ENCODE assay signal across 23 cellular contexts in genomic region chr5:134692722-134693121, GRCh38.
"Had no signal": no experiment of that assay in that cellular context is flagged by ENCODE, and none has a peak within 500 bp of the region (broad histone marks: within the 10 kb centered on the region; RNA-seq: fewer than 3 reads in every experiment).

No MANE protein-coding gene starts in this region.

- H3K4me1 Mint-ChIP-seq: naive thymus-derived CD4-positive, alpha-beta T cell; nephron; neural progenitor cell; stimulated activated memory B cell treated with anti-CD40 and anti-IgM and Interleukin-4, amounts not matched to agents 10 μg/mL and 1 μg/mL and 100 μg/mL, for 72 hours had no signal

- H3K4me3 Mint-ChIP-seq: dendritic cell treated with granulocyte-macrophage colony-stimulating factor and Interleukin-4, amounts not matched to agents 40 ng/mL and 50 ng/mL, for 4 days; effector memory CD8-positive, alpha-beta T cell; naive thymus-derived CD4-positive, alpha-beta T cell; nephron; neural progenitor cell; stimulated activated memory B cell treated with anti-CD40 and anti-IgM and Interleukin-4, amounts not matched to agents 10 μg/mL and 1 μg/mL and 100 μg/mL, for 72 hours had no signal

- H3K9me3 ChIP-seq: colonic mucosa, testis, tibial artery, upper lobe of left lung had no signal

- H3K9ac ChIP-seq: neural progenitor cell, parathyroid adenoma had no signal

- H3K9me3 Mint-ChIP-seq: dendritic cell treated with granulocyte-macrophage colony-stimulating factor and Interleukin-4, amounts not matched to agents 40 ng/mL and 50 ng/mL, for 4 days; effector memory CD8-positive, alpha-beta T cell; naive thymus-derived CD4-positive, alpha-beta T cell; nephron; neural progenitor cell; stimulated activated memory B cell treated with anti-CD40 and anti-IgM and Interleukin-4, amounts not matched to agents 10 μg/mL and 1 μg/mL and 100 μg/mL, for 72 hours had no signal

- DNase-seq: colonic mucosa; effector memory CD8-positive, alpha-beta T cell; erythroblast; kidney; mesendoderm; midbrain; naive thymus-derived CD4-positive, alpha-beta T cell; stimulated activated CD4-positive, alpha-beta T cell treated with anti-CD3 and anti-CD28 coated beads, Interleukin-2, amount 100 ng/mL, for 24 hours; stimulated activated CD4-positive, alpha-beta T cell treated with anti-CD3 and anti-CD28 coated beads, Interleukin-4, amount 100 ng/mL, for 24 hours; stimulated activated naive CD8-positive, alpha-beta T cell treated with anti-CD3 and anti-CD28 coated beads, Interleukin-15, Interleukin-2, amounts not matched to agents 100 U/mL and 50 U/mL, for 24 hours; substantia nigra; testis; tibial artery; upper lobe of left lung had no signal

- H3K27me3 Mint-ChIP-seq: dendritic cell treated with granulocyte-macrophage colony-stimulating factor and Interleukin-4, amounts not matched to agents 40 ng/mL and 50 ng/mL, for 4 days; effector memory CD8-positive, alpha-beta T cell; naive thymus-derived CD4-positive, alpha-beta T cell; progenitor cell of endocrine pancreas; stimulated activated memory B cell treated with anti-CD40 and anti-IgM and Interleukin-4, amounts not matched to agents 10 μg/mL and 1 μg/mL and 100 μg/mL, for 72 hours had no signal

- H2AFZ ChIP-seq: neural progenitor cell, parathyroid adenoma had no signal

- H3K4me1 ChIP-seq: colonic mucosa, neural progenitor cell, parathyroid adenoma, testis, tibial artery, upper lobe of left lung had no signal

- H3K27ac Mint-ChIP-seq: dendritic cell treated with granulocyte-macrophage colony-stimulating factor and Interleukin-4, amounts not matched to agents 40 ng/mL and 50 ng/mL, for 4 days; nephron; neural progenitor cell; progenitor cell of endocrine pancreas; stimulated activated memory B cell treated with anti-CD40 and anti-IgM and Interleukin-4, amounts not matched to agents 10 μg/mL and 1 μg/mL and 100 μg/mL, for 72 hours had no signal

- ATAC-seq: effector memory CD8-positive, alpha-beta T cell; left lobe of liver; naive thymus-derived CD4-positive, alpha-beta T cell; sciatic nerve; stimulated activated memory B cell treated with anti-CD40 and anti-IgM and Interleukin-4, amounts not matched to agents 10 μg/mL and 1 μg/mL and 100 μg/mL, for 72 hours; stimulated activated naive CD8-positive, alpha-beta T cell treated with anti-CD3 and anti-CD28 coated beads, Interleukin-15, Interleukin-2, amounts not matched to agents 100 U/mL and 50 U/mL, for 24 hours had no signal

- H3K79me2 ChIP-seq: parathyroid adenoma had no signal

- H3K27ac ChIP-seq: colonic mucosa, neural progenitor cell, parathyroid adenoma, testis, tibial artery, upper lobe of left lung had no signal

- H3K4me3 ChIP-seq: colonic mucosa, lung, neural progenitor cell, testis, tibial artery, upper lobe of left lung had no signal

- H3K4me2 ChIP-seq: neural progenitor cell had no signal

- H3K27me3 ChIP-seq: colonic mucosa, neural progenitor cell, testis, tibial artery, upper lobe of left lung had no signal
